ENCODE assay signal across 12 cellular contexts in the genomic region with DNA sequence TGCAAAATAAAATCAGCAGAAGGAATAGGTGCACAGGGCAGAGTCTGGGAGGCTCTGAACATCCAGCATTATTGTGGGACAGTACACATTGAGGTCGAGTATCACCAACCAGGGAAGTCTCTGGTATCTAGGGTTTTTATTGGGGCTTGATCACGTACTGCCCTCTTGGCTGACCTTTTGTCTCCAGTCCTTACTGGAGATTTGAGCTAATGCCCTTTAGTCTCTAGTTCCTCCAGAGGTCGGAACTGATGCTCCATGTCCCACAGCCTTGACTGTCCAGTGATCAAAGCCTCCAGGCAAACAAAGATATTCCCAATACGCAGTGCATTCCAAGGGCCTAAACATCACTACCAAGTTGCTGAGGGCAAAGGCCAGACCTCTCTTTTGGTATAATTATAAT.
"Had no signal": no experiment of that assay in that cellular context is flagged by ENCODE, and none has a peak within 500 bp of the region (broad histone marks: within the 10 kb centered on the region; RNA-seq: fewer than 3 reads in every experiment).

No MANE protein-coding gene starts in this region.

- H3K9me3 ChIP-seq: heart left ventricle, left lung, pancreas, tibial nerve had no signal

- H3K4me1 ChIP-seq: left lung, pancreas had no signal

- H3K9me3 Mint-ChIP-seq: activated naive CD8-positive, alpha-beta T cell treated with anti-CD3 and anti-CD28 coated beads for 36 hours; neural crest cell had no signal

- DNase-seq: activated gamma-delta T cell; activated naive CD8-positive, alpha-beta T cell treated with anti-CD3 and anti-CD28 coated beads for 36 hours; anterior cingulate cortex; foreskin melanocyte; heart left ventricle; islet precursor cell; left lung; pancreas; stimulated activated CD4-positive, alpha-beta T cell treated with anti-CD3 and anti-CD28 coated beads, Interleukin-4, amount 100 ng/mL, for 4 hours; T-helper 17 cell had no signal

- ATAC-seq: left lung, pancreas, T-helper 17 cell had no signal

- H3K27me3 ChIP-seq: heart left ventricle, left lung, pancreas, tibial nerve had no signal

- H3K27me3 Mint-ChIP-seq: activated naive CD8-positive, alpha-beta T cell treated with anti-CD3 and anti-CD28 coated beads for 36 hours; T-helper 17 cell had no signal

- H3K27ac Mint-ChIP-seq: activated naive CD8-positive, alpha-beta T cell treated with anti-CD3 and anti-CD28 coated beads for 36 hours; T-helper 17 cell had no signal

- H3K4me3 Mint-ChIP-seq: activated naive CD8-positive, alpha-beta T cell treated with anti-CD3 and anti-CD28 coated beads for 36 hours; neural crest cell; T-helper 17 cell had no signal

- H3K4me3 ChIP-seq: heart left ventricle, left lung, pancreas, tibial nerve had no signal

- H3K27ac ChIP-seq: heart left ventricle, pancreas, tibial nerve had no signal

- H3K4me1 Mint-ChIP-seq: activated naive CD8-positive, alpha-beta T cell treated with anti-CD3 and anti-CD28 coated beads for 36 hours had no signal
